In the genomic region with DNA sequence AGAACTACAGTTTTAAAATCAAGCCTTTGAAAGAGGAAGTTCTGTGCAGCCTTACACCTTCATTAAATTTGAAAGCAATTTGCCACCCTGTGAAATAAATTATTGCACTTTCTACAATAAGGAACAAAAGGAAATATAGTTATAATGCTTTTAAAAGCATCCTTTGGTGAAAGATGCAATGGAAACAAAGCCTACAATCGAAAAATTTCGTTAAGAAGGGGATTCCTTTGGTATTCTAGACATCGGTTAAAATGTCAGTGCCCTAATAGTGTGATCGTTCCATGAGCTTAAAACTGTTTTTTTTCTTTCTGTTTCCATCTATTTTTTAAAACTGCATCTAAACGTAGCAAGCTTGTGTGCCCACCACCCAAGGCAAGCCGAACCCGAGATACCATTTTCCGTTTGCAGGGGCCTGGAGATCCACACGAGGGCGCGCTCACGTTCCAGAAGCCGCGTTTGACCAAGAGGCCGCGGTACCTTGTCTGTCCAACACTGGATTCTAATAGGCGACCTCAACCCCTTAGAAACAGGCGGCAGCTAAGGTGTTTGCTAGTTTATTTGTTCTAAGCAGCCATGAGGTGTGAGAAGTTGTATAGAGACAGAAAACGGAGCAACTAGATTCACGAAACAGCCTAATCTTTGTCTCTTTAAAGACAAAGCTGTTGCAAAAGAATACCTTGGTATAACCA, we compare ENCODE assay signal across 8 cellular contexts. TPM values are rescaled to one million over a fixed set of nuclear protein-coding genes. Genes with fewer than 3 reads are reported as not detected.
A peak's percentile ranks its signal among the peaks of the same experiment; 100 is the strongest.
DNase-seq lines count a peak whose midpoint lies in the region; ATAC-seq lines count a peak whose summit lies in the region.

No MANE protein-coding gene starts in this region.

- peaks cover 89% of the 10 kb centered on the region for H3K27me3 ChIP-seq in effector memory CD4-positive, alpha-beta T cell (replicated peaks; ENCODE audit: control insufficient read depth, insufficient read depth, low read length, poor library complexity, severe bottlenecking)

- H3K9me3 ChIP-seq in effector memory CD4-positive, alpha-beta T cell (ENCODE audit: control insufficient read depth, low read length) = no peaks in the 10 kb centered on the region

- no peaks in the 10 kb centered on the region for H3K36me3 ChIP-seq in effector memory CD4-positive, alpha-beta T cell (ENCODE audit: control insufficient read depth, insufficient read depth, low read length)

- ATAC-seq in GM18867 (IDR thresholded peaks at IDR 0.05; ENCODE audit: unreplicated experiment) (peak; percentile 73), HG03460 (IDR thresholded peaks at IDR 0.05; ENCODE audit: unreplicated experiment) (no peak), GM21528 (IDR thresholded peaks at IDR 0.05; ENCODE audit: low FRiP score, unreplicated experiment) (no peak)

- peaks cover 12% of the 10 kb centered on the region for H3K4me1 ChIP-seq in effector memory CD4-positive, alpha-beta T cell (ENCODE audit: control insufficient read depth, insufficient read depth, low read length, poor library complexity, severe bottlenecking)

- DNase-seq in AG08396 (ENCODE audit: low spot score) = peak; percentile 69
- DNase-seq in NCI-H69 (lab: John Stamatoyannopoulos, UW) = peak; percentile 91
- DNase-seq in ecto neural progenitor cell (ENCODE audit: low spot score) = peak; percentile 82
- DNase-seq in renal cortical epithelial cell (ENCODE audit: low read depth) = peak; percentile 72
- no peak for DNase-seq in effector memory CD4-positive, alpha-beta T cell

- no peak overlapping the region for H3K4me3 ChIP-seq in effector memory CD4-positive, alpha-beta T cell (ENCODE audit: insufficient read depth, low read depth, low read length, poor library complexity, severe bottlenecking)

- no peak overlapping the region for H3K27ac ChIP-seq in effector memory CD4-positive, alpha-beta T cell (ENCODE audit: insufficient read depth, low read length, poor library complexity, severe bottlenecking)

RNA-seq across cellular contexts. Expression of a gene that starts 4.0 kb away (rescaled TPM):
- total RNA-seq in renal cortical epithelial cell = 4.7 and 10.5 TPM in 2 replicates

RNA-seq across cellular contexts. Expression of a gene that starts 5.5 kb away (rescaled TPM):
- total RNA-seq in renal cortical epithelial cell = 3.3 and 33.5 TPM in 2 replicates

RNA-seq across cellular contexts. Expression of a gene that starts 11.4 kb away (rescaled TPM):
- 2.4 and 15.7 TPM in 2 replicates for total RNA-seq in renal cortical epithelial cell

RNA-seq across cellular contexts. Expression of a gene that starts 11.5 kb away (rescaled TPM):
- not detected in 2 replicates for total RNA-seq in renal cortical epithelial cell

RNA-seq across cellular contexts. Expression of a gene that starts 18.4 kb away (rescaled TPM):
- total RNA-seq in renal cortical epithelial cell = 13.4 and 41.9 TPM in 2 replicates

Comparison
In these comparisons a context has a peak if more than half of its experiments do, and no peak if none do; other contexts are left out.
1. DNase-seq: peak in AG08396 (single experiment), NCI-H69 (single experiment), ecto neural progenitor cell (single experiment) and renal cortical epithelial cell (single experiment); none in effector memory CD4-positive, alpha-beta T cell (0 of 3).